Comparison of ENCODE assay signal across 1 cellular context in the genomic region with DNA sequence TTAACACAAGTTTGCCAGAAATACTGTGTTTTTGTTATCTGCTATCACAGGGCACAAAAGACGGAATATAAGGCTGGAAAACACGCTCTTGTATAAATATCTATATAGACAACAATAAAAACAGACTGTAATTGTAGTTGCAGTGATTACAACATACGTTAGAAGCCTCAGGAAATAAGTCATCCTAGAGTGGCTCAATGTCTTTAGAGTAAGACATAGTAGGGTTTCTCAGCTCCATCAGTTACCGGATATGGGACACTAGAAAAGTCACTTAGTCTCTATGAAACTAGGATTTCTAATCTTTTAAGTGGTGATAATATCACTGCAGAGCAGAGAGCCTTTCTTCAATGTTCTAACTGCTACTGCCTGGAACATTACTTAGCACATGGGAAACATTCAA.
A peak's percentile ranks its signal among the peaks of the same experiment; 100 is the strongest.
TF ChIP-seq lines count a peak whose summit lies in the region.

No MANE protein-coding gene starts in this region.

TF ChIP-seq in endothelial cell of umbilical vein, 7 proteins besides CTCF, POLR2A, EP300 and RAD21:
- no peak for TF ChIP-seq POLR2AphosphoS5 (IDR thresholded peaks at IDR 0.05; ENCODE audit: insufficient read depth, low read depth, low read length)
- TF ChIP-seq FOS (IDR thresholded peaks at IDR 0.05; ENCODE audit: borderline replicate concordance, insufficient read depth, low read length), result peak; percentile 49
- TF ChIP-seq JUN (IDR thresholded peaks at IDR 0.05; ENCODE audit: borderline replicate concordance, insufficient read depth, insufficient read length, low read depth), result peak; percentile 35
